25 cellular contexts compared by ENCODE assay signal in genomic region chr14:34044666-34045306, GRCh38.
DNase-seq lines count a peak whose midpoint lies in the region; ATAC-seq and TF ChIP-seq lines count a peak whose summit lies in the region.
"Had no signal": no experiment of that assay in that cellular context is flagged by ENCODE, and none has a peak within 500 bp of the region (broad histone marks: within the 10 kb centered on the region; RNA-seq: fewer than 3 reads in every experiment).

No MANE protein-coding gene starts in this region.

- peaks cover 9% of the 10 kb centered on the region for H3K27me3 Mint-ChIP-seq in activated CD4-positive, alpha-beta T cell treated with anti-CD3 and anti-CD28 coated beads, Interleukin-2, amount 10 ng/mL, durations not matched to agents 7 days and 5 days
- H3K27me3 Mint-ChIP-seq in stimulated activated naive CD8-positive, alpha-beta T cell treated with anti-CD3 and anti-CD28 coated beads, Interleukin-15, amount 100 ng/mL, for 72 hours, result no peaks in the 10 kb centered on the region
- H3K27me3 Mint-ChIP-seq in activated T-helper 1 cell treated with anti-CD3 and anti-CD28 coated beads, Interleukin-12 subunit alpha, Interleukin-12 subunit beta, Interleukin-2, Interleukin-4 antibody, amounts not matched to agents 30 ng/mL and 10 ng/mL and 1 ng/mL, durations not matched to agents 14 hours and 24 hours and 36 hours (ENCODE audit: insufficient read depth), result no peaks in the 10 kb centered on the region
- H3K27me3 Mint-ChIP-seq: CD4-positive, alpha-beta T cell; IgD-negative memory B cell; naive B cell had no signal

- H3K4me1 ChIP-seq in esophagus squamous epithelium, result peaks cover 0 to 15% (median 0%) of the 10 kb centered on the region in 3 donors
- H3K4me1 ChIP-seq: breast epithelium, gastrocnemius medialis, vagina had no signal

- no peak overlapping the region for H3K27ac ChIP-seq in esophagus squamous epithelium
- H3K27ac ChIP-seq: gastrocnemius medialis, vagina had no signal

- intact Hi-C loops in activated T-helper 1 cell treated with anti-CD3 and anti-CD28 coated beads, Interleukin-12 subunit alpha, Interleukin-12 subunit beta, Interleukin-2, Interleukin-4 antibody, amounts not matched to agents 30 ng/mL and 10 ng/mL and 1 ng/mL, durations not matched to agents 14 hours and 24 hours and 36 hours (cut with micrococcal nuclease), result loop anchor here (5.0 to 10.0 kb wide), 6 partner anchors 50 to 1970 kb away; partner anchors contain the start of genes ARHGAP5 and SPTSSA
- intact Hi-C loops in esophagus squamous epithelium (cut with DNase I), result no loop called here

- ATAC-seq in stimulated activated naive CD8-positive, alpha-beta T cell treated with anti-CD3 and anti-CD28 coated beads, Interleukin-15, amount 100 ng/mL, for 72 hours, result peak; percentile 42
- no peak for ATAC-seq in stimulated activated naive CD8-positive, alpha-beta T cell treated with anti-CD3 and anti-CD28 coated beads, Interleukin-15, Interleukin-2, amounts not matched to agents 100 U/mL and 50 U/mL, for 24 hours
- ATAC-seq: gastrocnemius medialis, SK-N-SH treated with all-trans-retinoic acid at 6 μM for 48 hours had no signal

- H3K9me3 Mint-ChIP-seq in activated CD4-positive, alpha-beta T cell treated with anti-CD3 and anti-CD28 coated beads, Interleukin-2, amount 10 ng/mL, durations not matched to agents 7 days and 5 days, result peaks cover 23% of the 10 kb centered on the region
- no peaks in the 10 kb centered on the region for H3K9me3 Mint-ChIP-seq in stimulated activated naive CD8-positive, alpha-beta T cell treated with anti-CD3 and anti-CD28 coated beads, Interleukin-15, amount 100 ng/mL, for 72 hours
- peaks cover 9% of the 10 kb centered on the region for H3K9me3 Mint-ChIP-seq in activated T-helper 1 cell treated with anti-CD3 and anti-CD28 coated beads, Interleukin-12 subunit alpha, Interleukin-12 subunit beta, Interleukin-2, Interleukin-4 antibody, amounts not matched to agents 30 ng/mL and 10 ng/mL and 1 ng/mL, durations not matched to agents 14 hours and 24 hours and 36 hours
- H3K9me3 Mint-ChIP-seq: CD4-positive, alpha-beta T cell had no signal

- H3K4me3 Mint-ChIP-seq in activated CD4-positive, alpha-beta T cell treated with anti-CD3 and anti-CD28 coated beads, Interleukin-2, amount 10 ng/mL, durations not matched to agents 7 days and 5 days, result no peak overlapping the region
- peak overlapping the region; percentile 70 for H3K4me3 Mint-ChIP-seq in stimulated activated naive CD8-positive, alpha-beta T cell treated with anti-CD3 and anti-CD28 coated beads, Interleukin-15, amount 100 ng/mL, for 72 hours
- no peak overlapping the region for H3K4me3 Mint-ChIP-seq in activated T-helper 1 cell treated with anti-CD3 and anti-CD28 coated beads, Interleukin-12 subunit alpha, Interleukin-12 subunit beta, Interleukin-2, Interleukin-4 antibody, amounts not matched to agents 30 ng/mL and 10 ng/mL and 1 ng/mL, durations not matched to agents 14 hours and 24 hours and 36 hours
- H3K4me3 Mint-ChIP-seq: CD4-positive, alpha-beta T cell; HFFc6; IgD-negative memory B cell; naive B cell had no signal

- H3K9me3 ChIP-seq in esophagus squamous epithelium, result no peaks in the 10 kb centered on the region
- H3K9me3 ChIP-seq: breast epithelium, gastrocnemius medialis, vagina had no signal

- peak overlapping the region; percentile 85 for H3K27ac Mint-ChIP-seq in activated CD4-positive, alpha-beta T cell treated with anti-CD3 and anti-CD28 coated beads, Interleukin-2, amount 10 ng/mL, durations not matched to agents 7 days and 5 days
- peak overlapping the region in 1 of 2 donors; percentile 15 for H3K27ac Mint-ChIP-seq in stimulated activated naive CD8-positive, alpha-beta T cell treated with anti-CD3 and anti-CD28 coated beads, Interleukin-15, amount 100 ng/mL, for 72 hours
- H3K27ac Mint-ChIP-seq in activated T-helper 1 cell treated with anti-CD3 and anti-CD28 coated beads, Interleukin-12 subunit alpha, Interleukin-12 subunit beta, Interleukin-2, Interleukin-4 antibody, amounts not matched to agents 30 ng/mL and 10 ng/mL and 1 ng/mL, durations not matched to agents 14 hours and 24 hours and 36 hours, result peak overlapping the region; percentile 87
- H3K27ac Mint-ChIP-seq: HFFc6, IgD-negative memory B cell had no signal

- TF ChIP-seq CTCF in esophagus squamous epithelium (IDR thresholded peaks at IDR 0.05), result no peak

- H3K4me3 ChIP-seq in esophagus squamous epithelium, result no peak overlapping the region
- H3K4me3 ChIP-seq: breast epithelium, gastrocnemius medialis, vagina had no signal

- CTCF ChIA-PET in activated CD4-positive, alpha-beta T cell treated with anti-CD3 and anti-CD28 coated beads, Interleukin-2, amount 10 ng/mL, durations not matched to agents 7 days and 5 days (lab: Charles Lee), result interaction anchor here (1.3 kb wide), 1 partner anchor 9 kb away, joined by 5 read pairs; no protein-coding TSS in a partner anchor

- no peaks in the 10 kb centered on the region for H3K27me3 ChIP-seq in esophagus squamous epithelium
- H3K27me3 ChIP-seq: breast epithelium, gastrocnemius medialis, vagina had no signal

- POLR2A ChIA-PET in activated CD4-positive, alpha-beta T cell treated with anti-CD3 and anti-CD28 coated beads, Interleukin-2, amount 10 ng/mL, durations not matched to agents 7 days and 5 days (lab: Charles Lee), result no interaction called here

- no peak for DNase-seq in activated CD4-positive, alpha-beta T cell treated with anti-CD3 and anti-CD28 coated beads, Interleukin-2, amount 10 ng/mL, durations not matched to agents 7 days and 5 days
- no peak for DNase-seq in activated CD4-positive, alpha-beta T cell treated with anti-CD3 and anti-CD28 coated beads, Interleukin-2, amount 50 U/mL, for 4 hours
- DNase-seq in stimulated activated naive CD8-positive, alpha-beta T cell treated with anti-CD3 and anti-CD28 coated beads, Interleukin-15, amount 100 ng/mL, for 72 hours, result peak; percentile 17 to 26
- no peak for DNase-seq in stimulated activated naive CD8-positive, alpha-beta T cell treated with anti-CD3 and anti-CD28 coated beads, Interleukin-15, Interleukin-2, amounts not matched to agents 100 U/mL and 50 U/mL, for 24 hours
- no peak for DNase-seq in activated T-helper 1 cell treated with anti-CD3 and anti-CD28 coated beads, Interleukin-12 subunit alpha, Interleukin-12 subunit beta, Interleukin-2, Interleukin-4 antibody, amounts not matched to agents 30 ng/mL and 10 ng/mL and 1 ng/mL, durations not matched to agents 14 hours and 24 hours and 36 hours (ENCODE audit: low spot score)
- no peak for DNase-seq in esophagus squamous epithelium (lab: John Stamatoyannopoulos, UW)
- DNase-seq in NCI-H1436 (lab: John Stamatoyannopoulos, UW), result no peak
- no peak for DNase-seq in NCI-H446 (lab: John Stamatoyannopoulos, UW)
- DNase-seq: activated CD8-positive, alpha-beta memory T cell treated with anti-CD3 and anti-CD28 coated beads, Interleukin-2, amount 50 U/mL, for 48 hours; activated gamma-delta T cell; CD4-positive, alpha-beta T cell; gastrocnemius medialis; HFFc6; midbrain; naive B cell; NCI-H1092 treated with DMSO at 0.1 percent for 48 hours; NCI-H187; NCI-H510A; OCI-M1; right cardiac atrium; stimulated activated CD4-positive, alpha-beta T cell treated with anti-CD3 and anti-CD28 coated beads, Interleukin-1b, Interleukin-23, amount 100 ng/mL, for 48 hours had no signal

- H3K36me3 Mint-ChIP-seq in activated CD4-positive, alpha-beta T cell treated with anti-CD3 and anti-CD28 coated beads, Interleukin-2, amount 10 ng/mL, durations not matched to agents 7 days and 5 days (ENCODE audit: low read depth), result peaks cover 41% of the 10 kb centered on the region
- H3K36me3 Mint-ChIP-seq in activated T-helper 1 cell treated with anti-CD3 and anti-CD28 coated beads, Interleukin-12 subunit alpha, Interleukin-12 subunit beta, Interleukin-2, Interleukin-4 antibody, amounts not matched to agents 30 ng/mL and 10 ng/mL and 1 ng/mL, durations not matched to agents 14 hours and 24 hours and 36 hours (ENCODE audit: low read depth), result peaks cover 11% of the 10 kb centered on the region
- H3K36me3 Mint-ChIP-seq: IgD-negative memory B cell, naive B cell had no signal

- H3K36me3 ChIP-seq in esophagus squamous epithelium, result no peaks in the 10 kb centered on the region
- H3K36me3 ChIP-seq: breast epithelium, gastrocnemius medialis, vagina had no signal

- no peak for TF ChIP-seq POLR2A in esophagus squamous epithelium (IDR thresholded peaks at IDR 0.05)

- 85 to 91% methylated on average over 6 to 9 of the region's 9 CpGs for WGBS in esophagus squamous epithelium, 2 donors

- H3K4me1 Mint-ChIP-seq in activated CD4-positive, alpha-beta T cell treated with anti-CD3 and anti-CD28 coated beads, Interleukin-2, amount 10 ng/mL, durations not matched to agents 7 days and 5 days, result peaks cover 72% of the 10 kb centered on the region
- peaks cover 62% of the 10 kb centered on the region for H3K4me1 Mint-ChIP-seq in stimulated activated naive CD8-positive, alpha-beta T cell treated with anti-CD3 and anti-CD28 coated beads, Interleukin-15, amount 100 ng/mL, for 72 hours
- H3K4me1 Mint-ChIP-seq in activated T-helper 1 cell treated with anti-CD3 and anti-CD28 coated beads, Interleukin-12 subunit alpha, Interleukin-12 subunit beta, Interleukin-2, Interleukin-4 antibody, amounts not matched to agents 30 ng/mL and 10 ng/mL and 1 ng/mL, durations not matched to agents 14 hours and 24 hours and 36 hours (ENCODE audit: low read depth), result peaks cover 70% of the 10 kb centered on the region
- H3K4me1 Mint-ChIP-seq: IgD-negative memory B cell had no signal

Comparison
In these comparisons a context has a peak if more than half of its experiments do, and no peak if none do; other contexts are left out.
1. DNase-seq: peak in stimulated activated naive CD8-positive, alpha-beta T cell treated with anti-CD3 and anti-CD28 coated beads, Interleukin-15, amount 100 ng/mL, for 72 hours (2 of 2); none in activated CD4-positive, alpha-beta T cell treated with anti-CD3 and anti-CD28 coated beads, Interleukin-2, amount 10 ng/mL, durations not matched to agents 7 days and 5 days (single experiment), activated CD4-positive, alpha-beta T cell treated with anti-CD3 and anti-CD28 coated beads, Interleukin-2, amount 50 U/mL, for 4 hours (0 of 2), stimulated activated naive CD8-positive, alpha-beta T cell treated with anti-CD3 and anti-CD28 coated beads, Interleukin-15, Interleukin-2, amounts not matched to agents 100 U/mL and 50 U/mL, for 24 hours (single experiment), activated T-helper 1 cell treated with anti-CD3 and anti-CD28 coated beads, Interleukin-12 subunit alpha, Interleukin-12 subunit beta, Interleukin-2, Interleukin-4 antibody, amounts not matched to agents 30 ng/mL and 10 ng/mL and 1 ng/mL, durations not matched to agents 14 hours and 24 hours and 36 hours (single experiment), esophagus squamous epithelium (single experiment), NCI-H1436 (single experiment) and NCI-H446 (0 of 2).
2. H3K4me3 Mint-ChIP-seq: peak in stimulated activated naive CD8-positive, alpha-beta T cell treated with anti-CD3 and anti-CD28 coated beads, Interleukin-15, amount 100 ng/mL, for 72 hours (2 of 2); none in activated CD4-positive, alpha-beta T cell treated with anti-CD3 and anti-CD28 coated beads, Interleukin-2, amount 10 ng/mL, durations not matched to agents 7 days and 5 days (single experiment) and activated T-helper 1 cell treated with anti-CD3 and anti-CD28 coated beads, Interleukin-12 subunit alpha, Interleukin-12 subunit beta, Interleukin-2, Interleukin-4 antibody, amounts not matched to agents 30 ng/mL and 10 ng/mL and 1 ng/mL, durations not matched to agents 14 hours and 24 hours and 36 hours (single experiment).